ENCODE assay signal across 1 cellular context in the genomic region with DNA sequence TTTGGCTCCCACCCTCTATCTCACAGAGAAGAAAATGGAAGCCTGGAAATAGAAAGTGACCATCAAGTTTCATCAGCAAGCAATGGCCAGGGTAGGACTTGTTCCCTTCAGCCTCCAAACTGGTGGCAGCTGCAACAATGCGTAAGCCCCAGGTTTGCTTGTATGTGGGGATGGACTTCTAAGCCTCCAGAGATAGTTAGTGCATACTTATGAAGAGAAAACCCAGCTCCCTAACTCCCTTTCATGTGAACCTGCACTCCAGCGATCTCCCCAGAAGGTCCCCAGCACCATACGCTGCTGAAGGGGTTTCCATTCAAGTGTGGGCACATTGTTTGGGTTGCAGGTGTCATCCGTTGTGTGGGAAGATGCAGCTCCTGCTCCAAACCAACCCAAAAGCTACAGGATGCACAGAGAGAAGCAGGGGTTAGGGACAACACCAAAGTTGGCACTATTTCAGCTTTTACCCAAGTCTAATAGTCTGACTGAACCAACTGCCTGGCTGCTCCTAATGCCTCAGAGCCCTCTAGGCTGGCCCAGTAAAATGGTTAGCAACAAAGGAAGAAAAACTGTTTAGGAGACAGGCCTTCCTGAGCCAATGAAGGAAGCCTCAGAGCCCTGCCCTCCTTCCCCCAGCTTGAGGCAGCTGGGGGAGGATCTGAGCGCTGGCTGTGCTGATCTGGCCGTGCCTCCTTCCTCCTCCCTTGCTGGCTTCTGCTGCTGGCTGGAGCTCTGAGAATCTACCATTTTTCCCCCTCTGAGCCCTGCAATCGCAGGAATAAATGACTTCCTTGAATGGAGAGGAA.
A peak's percentile ranks its signal among the peaks of the same experiment; 100 is the strongest.
TF ChIP-seq lines count a peak whose summit lies in the region.

No MANE protein-coding gene starts in this region.

TF ChIP-seq in K562, 482 proteins besides CTCF, POLR2A, EP300 and RAD21 (continues in another document):
- TF ChIP-seq ZNF431 (CRISPR knock-in tag; IDR thresholded peaks at IDR 0.05), result no peak
- TF ChIP-seq EP400 (IDR thresholded peaks at IDR 0.05), result no peak
- TF ChIP-seq HDAC8 (tag; IDR thresholded peaks at IDR 0.05), result no peak
- TF ChIP-seq NFIC (IDR thresholded peaks at IDR 0.05), result peak; percentile 40; the same call in 1 of the 2 replicates
- TF ChIP-seq, protein P1, sequence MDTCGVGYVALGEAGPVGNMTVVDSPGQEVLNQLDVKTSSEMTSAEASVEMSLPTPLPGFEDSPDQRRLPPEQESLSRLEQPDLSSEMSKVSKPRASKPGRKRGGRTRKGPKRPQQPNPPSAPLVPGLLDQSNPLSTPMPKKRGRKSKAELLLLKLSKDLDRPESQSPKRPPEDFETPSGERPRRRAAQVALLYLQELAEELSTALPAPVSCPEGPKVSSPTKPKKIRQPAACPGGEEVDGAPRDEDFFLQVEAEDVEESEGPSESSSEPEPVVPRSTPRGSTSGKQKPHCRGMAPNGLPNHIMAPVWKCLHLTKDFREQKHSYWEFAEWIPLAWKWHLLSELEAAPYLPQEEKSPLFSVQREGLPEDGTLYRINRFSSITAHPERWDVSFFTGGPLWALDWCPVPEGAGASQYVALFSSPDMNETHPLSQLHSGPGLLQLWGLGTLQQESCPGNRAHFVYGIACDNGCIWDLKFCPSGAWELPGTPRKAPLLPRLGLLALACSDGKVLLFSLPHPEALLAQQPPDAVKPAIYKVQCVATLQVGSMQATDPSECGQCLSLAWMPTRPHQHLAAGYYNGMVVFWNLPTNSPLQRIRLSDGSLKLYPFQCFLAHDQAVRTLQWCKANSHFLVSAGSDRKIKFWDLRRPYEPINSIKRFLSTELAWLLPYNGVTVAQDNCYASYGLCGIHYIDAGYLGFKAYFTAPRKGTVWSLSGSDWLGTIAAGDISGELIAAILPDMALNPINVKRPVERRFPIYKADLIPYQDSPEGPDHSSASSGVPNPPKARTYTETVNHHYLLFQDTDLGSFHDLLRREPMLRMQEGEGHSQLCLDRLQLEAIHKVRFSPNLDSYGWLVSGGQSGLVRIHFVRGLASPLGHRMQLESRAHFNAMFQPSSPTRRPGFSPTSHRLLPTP (IDR thresholded peaks at IDR 0.05; ENCODE audit: borderline replicate concordance, extremely low read depth, insufficient read length), result no peak
- no peak for TF ChIP-seq PPARD (CRISPR knock-in tag; IDR thresholded peaks at IDR 0.05)
- no peak for TF ChIP-seq C11orf30 (IDR thresholded peaks at IDR 0.05; ENCODE audit: low read depth)
- no peak for TF ChIP-seq NR2C2 (CRISPR knock-in tag; IDR thresholded peaks at IDR 0.05)
- TF ChIP-seq NR2C2 (tag; IDR thresholded peaks at IDR 0.05), result 0 out of 2 replicates have a peak, but pooled peaks have one; percentile 9
- TF ChIP-seq CXXC5 (CRISPR knock-in tag; IDR thresholded peaks at IDR 0.05), result 0 out of 2 replicates have a peak, but pooled peaks have one; percentile 14
- TF ChIP-seq TOE1 (IDR thresholded peaks at IDR 0.05; ENCODE audit: borderline replicate concordance), result no peak
- no peak for TF ChIP-seq TOE1 (CRISPR knock-in tag; IDR thresholded peaks at IDR 0.05; ENCODE audit: borderline replicate concordance, low read depth)
- TF ChIP-seq TGIF2 (CRISPR knock-in tag; IDR thresholded peaks at IDR 0.05), result no peak
- TF ChIP-seq, protein P2, sequence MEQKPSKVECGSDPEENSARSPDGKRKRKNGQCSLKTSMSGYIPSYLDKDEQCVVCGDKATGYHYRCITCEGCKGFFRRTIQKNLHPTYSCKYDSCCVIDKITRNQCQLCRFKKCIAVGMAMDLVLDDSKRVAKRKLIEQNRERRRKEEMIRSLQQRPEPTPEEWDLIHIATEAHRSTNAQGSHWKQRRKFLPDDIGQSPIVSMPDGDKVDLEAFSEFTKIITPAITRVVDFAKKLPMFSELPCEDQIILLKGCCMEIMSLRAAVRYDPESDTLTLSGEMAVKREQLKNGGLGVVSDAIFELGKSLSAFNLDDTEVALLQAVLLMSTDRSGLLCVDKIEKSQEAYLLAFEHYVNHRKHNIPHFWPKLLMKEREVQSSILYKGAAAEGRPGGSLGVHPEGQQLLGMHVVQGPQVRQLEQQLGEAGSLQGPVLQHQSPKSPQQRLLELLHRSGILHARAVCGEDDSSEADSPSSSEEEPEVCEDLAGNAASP (IDR thresholded peaks at IDR 0.05), result no peak
- no peak for TF ChIP-seq RBM22 (IDR thresholded peaks at IDR 0.05; ENCODE audit: low read depth, low read length, poor library complexity, severe bottlenecking)
- no peak for TF ChIP-seq NCOA2 (IDR thresholded peaks at IDR 0.05; ENCODE audit: partially characterized antibody in 2 of 2)
- TF ChIP-seq POLR2G (IDR thresholded peaks at IDR 0.05; ENCODE audit: low read depth, low read length), result 0 out of 2 replicates have a peak, but pooled peaks have one; percentile 26
- TF ChIP-seq YY1 (IDR thresholded peaks at IDR 0.05; ENCODE audit: borderline replicate concordance in 1 of 3, control insufficient read depth in 1 of 3, extremely low read depth in 1 of 3, insufficient read depth in 3 of 3, insufficient read length in 1 of 3, insufficient replicate concordance in 2 of 3, low read depth in 1 of 3, low read length in 2 of 3), result peak in 1 of 3 experiments; percentile 53
- no peak for TF ChIP-seq CCAR2 (IDR thresholded peaks at IDR 0.05; ENCODE audit: low read depth, low read length)
- TF ChIP-seq NCOR1 (IDR thresholded peaks at IDR 0.05), result no peak
- no peak for TF ChIP-seq SIN3B (IDR thresholded peaks at IDR 0.05; ENCODE audit: low read depth)
- TF ChIP-seq, protein P3, sequence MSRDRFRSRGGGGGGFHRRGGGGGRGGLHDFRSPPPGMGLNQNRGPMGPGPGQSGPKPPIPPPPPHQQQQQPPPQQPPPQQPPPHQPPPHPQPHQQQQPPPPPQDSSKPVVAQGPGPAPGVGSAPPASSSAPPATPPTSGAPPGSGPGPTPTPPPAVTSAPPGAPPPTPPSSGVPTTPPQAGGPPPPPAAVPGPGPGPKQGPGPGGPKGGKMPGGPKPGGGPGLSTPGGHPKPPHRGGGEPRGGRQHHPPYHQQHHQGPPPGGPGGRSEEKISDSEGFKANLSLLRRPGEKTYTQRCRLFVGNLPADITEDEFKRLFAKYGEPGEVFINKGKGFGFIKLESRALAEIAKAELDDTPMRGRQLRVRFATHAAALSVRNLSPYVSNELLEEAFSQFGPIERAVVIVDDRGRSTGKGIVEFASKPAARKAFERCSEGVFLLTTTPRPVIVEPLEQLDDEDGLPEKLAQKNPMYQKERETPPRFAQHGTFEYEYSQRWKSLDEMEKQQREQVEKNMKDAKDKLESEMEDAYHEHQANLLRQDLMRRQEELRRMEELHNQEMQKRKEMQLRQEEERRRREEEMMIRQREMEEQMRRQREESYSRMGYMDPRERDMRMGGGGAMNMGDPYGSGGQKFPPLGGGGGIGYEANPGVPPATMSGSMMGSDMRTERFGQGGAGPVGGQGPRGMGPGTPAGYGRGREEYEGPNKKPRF (IDR thresholded peaks at IDR 0.05; ENCODE audit: low read depth, low read length), result no peak
- no peak for TF ChIP-seq ZNF23 (CRISPR knock-in tag; IDR thresholded peaks at IDR 0.05)
- no peak for TF ChIP-seq GATAD2A (IDR thresholded peaks at IDR 0.05)
- TF ChIP-seq, protein P4, sequence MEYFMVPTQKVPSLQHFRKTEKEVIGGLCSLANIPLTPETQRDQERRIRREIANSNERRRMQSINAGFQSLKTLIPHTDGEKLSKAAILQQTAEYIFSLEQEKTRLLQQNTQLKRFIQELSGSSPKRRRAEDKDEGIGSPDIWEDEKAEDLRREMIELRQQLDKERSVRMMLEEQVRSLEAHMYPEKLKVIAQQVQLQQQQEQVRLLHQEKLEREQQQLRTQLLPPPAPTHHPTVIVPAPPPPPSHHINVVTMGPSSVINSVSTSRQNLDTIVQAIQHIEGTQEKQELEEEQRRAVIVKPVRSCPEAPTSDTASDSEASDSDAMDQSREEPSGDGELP (CRISPR knock-in tag; IDR thresholded peaks at IDR 0.05; ENCODE audit: borderline replicate concordance), result 0 out of 2 replicates have a peak, but pooled peaks have one; percentile 34
- TF ChIP-seq, protein P5, sequence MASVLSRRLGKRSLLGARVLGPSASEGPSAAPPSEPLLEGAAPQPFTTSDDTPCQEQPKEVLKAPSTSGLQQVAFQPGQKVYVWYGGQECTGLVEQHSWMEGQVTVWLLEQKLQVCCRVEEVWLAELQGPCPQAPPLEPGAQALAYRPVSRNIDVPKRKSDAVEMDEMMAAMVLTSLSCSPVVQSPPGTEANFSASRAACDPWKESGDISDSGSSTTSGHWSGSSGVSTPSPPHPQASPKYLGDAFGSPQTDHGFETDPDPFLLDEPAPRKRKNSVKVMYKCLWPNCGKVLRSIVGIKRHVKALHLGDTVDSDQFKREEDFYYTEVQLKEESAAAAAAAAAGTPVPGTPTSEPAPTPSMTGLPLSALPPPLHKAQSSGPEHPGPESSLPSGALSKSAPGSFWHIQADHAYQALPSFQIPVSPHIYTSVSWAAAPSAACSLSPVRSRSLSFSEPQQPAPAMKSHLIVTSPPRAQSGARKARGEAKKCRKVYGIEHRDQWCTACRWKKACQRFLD (CRISPR knock-in tag; IDR thresholded peaks at IDR 0.05), result peak; percentile 5; the same call in 1 of the 2 replicates
- no peak; the same call in 1 of the 2 replicates for TF ChIP-seq GABPA (tag; conservative IDR thresholded peaks at IDR 0.05; ENCODE audit: low read depth)
- no peak for TF ChIP-seq NR3C1 (CRISPR knock-in tag; IDR thresholded peaks at IDR 0.05)
- TF ChIP-seq SPI1 (IDR thresholded peaks at IDR 0.05; ENCODE audit: borderline replicate concordance, low read depth, low read length), result 0 out of 2 replicates have a peak, but pooled peaks have one; percentile 0
- peak; percentile 70; the same call in 1 of the 2 replicates for TF ChIP-seq ZNF197 (CRISPR knock-in tag; IDR thresholded peaks at IDR 0.05; ENCODE audit: low read depth)
- no peak for TF ChIP-seq NFE2 (IDR thresholded peaks at IDR 0.05; ENCODE audit: low read depth)
- TF ChIP-seq, protein P6, sequence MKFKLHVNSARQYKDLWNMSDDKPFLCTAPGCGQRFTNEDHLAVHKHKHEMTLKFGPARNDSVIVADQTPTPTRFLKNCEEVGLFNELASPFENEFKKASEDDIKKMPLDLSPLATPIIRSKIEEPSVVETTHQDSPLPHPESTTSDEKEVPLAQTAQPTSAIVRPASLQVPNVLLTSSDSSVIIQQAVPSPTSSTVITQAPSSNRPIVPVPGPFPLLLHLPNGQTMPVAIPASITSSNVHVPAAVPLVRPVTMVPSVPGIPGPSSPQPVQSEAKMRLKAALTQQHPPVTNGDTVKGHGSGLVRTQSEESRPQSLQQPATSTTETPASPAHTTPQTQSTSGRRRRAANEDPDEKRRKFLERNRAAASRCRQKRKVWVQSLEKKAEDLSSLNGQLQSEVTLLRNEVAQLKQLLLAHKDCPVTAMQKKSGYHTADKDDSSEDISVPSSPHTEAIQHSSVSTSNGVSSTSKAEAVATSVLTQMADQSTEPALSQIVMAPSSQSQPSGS (CRISPR knock-in tag; IDR thresholded peaks at IDR 0.05), result no peak
- no peak for TF ChIP-seq ESRRB (CRISPR knock-in tag; IDR thresholded peaks at IDR 0.05; ENCODE audit: borderline replicate concordance)
- TF ChIP-seq RBFOX2 (IDR thresholded peaks at IDR 0.05; ENCODE audit: low read depth, low read length), result 0 out of 2 replicates have a peak, but pooled peaks have one; percentile 40
- TF ChIP-seq YBX1 (IDR thresholded peaks at IDR 0.05), result no peak
- no peak for TF ChIP-seq ZNF695 (CRISPR knock-in tag; IDR thresholded peaks at IDR 0.05)
- TF ChIP-seq ZNF146 (CRISPR knock-in tag; IDR thresholded peaks at IDR 0.05; ENCODE audit: unreplicated experiment), result no peak
- TF ChIP-seq MAZ (CRISPR knock-in tag; conservative IDR thresholded peaks at IDR 0.05 in 1 of 2, IDR thresholded peaks at IDR 0.05 in 1 of 2), result 0 out of 4 replicates have a peak, but pooled peaks of 1 of the 2 experiments have one; percentile 32
- TF ChIP-seq, protein P7, sequence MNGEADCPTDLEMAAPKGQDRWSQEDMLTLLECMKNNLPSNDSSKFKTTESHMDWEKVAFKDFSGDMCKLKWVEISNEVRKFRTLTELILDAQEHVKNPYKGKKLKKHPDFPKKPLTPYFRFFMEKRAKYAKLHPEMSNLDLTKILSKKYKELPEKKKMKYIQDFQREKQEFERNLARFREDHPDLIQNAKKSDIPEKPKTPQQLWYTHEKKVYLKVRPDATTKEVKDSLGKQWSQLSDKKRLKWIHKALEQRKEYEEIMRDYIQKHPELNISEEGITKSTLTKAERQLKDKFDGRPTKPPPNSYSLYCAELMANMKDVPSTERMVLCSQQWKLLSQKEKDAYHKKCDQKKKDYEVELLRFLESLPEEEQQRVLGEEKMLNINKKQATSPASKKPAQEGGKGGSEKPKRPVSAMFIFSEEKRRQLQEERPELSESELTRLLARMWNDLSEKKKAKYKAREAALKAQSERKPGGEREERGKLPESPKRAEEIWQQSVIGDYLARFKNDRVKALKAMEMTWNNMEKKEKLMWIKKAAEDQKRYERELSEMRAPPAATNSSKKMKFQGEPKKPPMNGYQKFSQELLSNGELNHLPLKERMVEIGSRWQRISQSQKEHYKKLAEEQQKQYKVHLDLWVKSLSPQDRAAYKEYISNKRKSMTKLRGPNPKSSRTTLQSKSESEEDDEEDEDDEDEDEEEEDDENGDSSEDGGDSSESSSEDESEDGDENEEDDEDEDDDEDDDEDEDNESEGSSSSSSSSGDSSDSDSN (IDR thresholded peaks at IDR 0.05; ENCODE audit: borderline replicate concordance in 1 of 2, low read depth in 2 of 2, low read length in 2 of 2), result peak in 1 of 2 experiments; percentile 87; a peak in 2 of 4 replicates
- no peak for TF ChIP-seq CC2D1A (IDR thresholded peaks at IDR 0.05)
- TF ChIP-seq CREBBP (IDR thresholded peaks at IDR 0.05; ENCODE audit: low read depth, low read length), result no peak
- peak; percentile 41; the same call in 1 of the 2 replicates for TF ChIP-seq ZNF589 (CRISPR knock-in tag; IDR thresholded peaks at IDR 0.05; ENCODE audit: low read depth)
- TF ChIP-seq HDGF (IDR thresholded peaks at IDR 0.05), result no peak
- TF ChIP-seq NFE2L1 (tag; IDR thresholded peaks at IDR 0.05; ENCODE audit: borderline replicate concordance, low read depth), result no peak
- TF ChIP-seq, protein P8, sequence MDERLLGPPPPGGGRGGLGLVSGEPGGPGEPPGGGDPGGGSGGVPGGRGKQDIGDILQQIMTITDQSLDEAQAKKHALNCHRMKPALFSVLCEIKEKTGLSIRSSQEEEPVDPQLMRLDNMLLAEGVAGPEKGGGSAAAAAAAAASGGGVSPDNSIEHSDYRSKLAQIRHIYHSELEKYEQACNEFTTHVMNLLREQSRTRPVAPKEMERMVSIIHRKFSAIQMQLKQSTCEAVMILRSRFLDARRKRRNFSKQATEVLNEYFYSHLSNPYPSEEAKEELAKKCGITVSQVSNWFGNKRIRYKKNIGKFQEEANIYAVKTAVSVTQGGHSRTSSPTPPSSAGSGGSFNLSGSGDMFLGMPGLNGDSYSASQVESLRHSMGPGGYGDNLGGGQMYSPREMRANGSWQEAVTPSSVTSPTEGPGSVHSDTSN (CRISPR knock-in tag; IDR thresholded peaks at IDR 0.05; ENCODE audit: low read depth), result no peak
- TF ChIP-seq, protein P8 (tag; conservative IDR thresholded peaks at IDR 0.05; ENCODE audit: low read depth), result no peak
- no peak for TF ChIP-seq NUFIP1 (IDR thresholded peaks at IDR 0.05; ENCODE audit: partially characterized antibody)
